In the genomic region with DNA sequence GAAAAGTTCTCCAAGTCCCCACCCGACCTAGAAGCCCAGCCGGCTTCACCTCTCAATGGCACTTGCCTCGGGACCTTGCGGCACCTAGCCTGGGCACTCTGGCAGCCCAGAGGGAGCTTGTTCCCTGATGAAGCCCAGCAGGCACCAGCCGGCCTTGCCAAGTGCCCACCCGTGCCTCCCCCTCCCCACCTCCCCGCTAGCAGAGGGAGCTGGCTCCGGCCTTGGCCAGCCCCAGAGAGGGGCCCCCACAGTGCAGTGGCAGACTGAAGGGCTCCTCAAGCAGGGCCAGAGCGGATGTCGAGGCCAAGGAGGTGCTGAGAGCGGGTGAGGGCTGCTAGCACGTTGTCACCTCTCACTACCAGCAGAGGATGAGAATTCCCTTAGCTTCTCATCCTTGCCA, we compare ENCODE assay signal across 35 cellular contexts.
"Had no signal": no experiment of that assay in that cellular context is flagged by ENCODE, and none has a peak within 500 bp of the region (broad histone marks: within the 10 kb centered on the region; RNA-seq: fewer than 3 reads in every experiment).

No MANE protein-coding gene starts in this region.

- H3K4me3 ChIP-seq: MG63 had no signal

- DNase-seq: Karpas-422, Kasumi-1, MG63, MM.1S, MV-4-11, NCI-H1048, NCI-H1092, NCI-H1092 treated with DMSO at 0.1 percent for 48 hours, NCI-H1105, NCI-H1105 treated with DMSO at 0.1 percent for 48 hours, NCI-H1417, NCI-H1417 treated with DMSO at 0.1 percent for 48 hours, NCI-H1436, NCI-H1436 treated with DMSO at 0.1 percent for 48 hours, NCI-H146, NCI-H1694, NCI-H1694 treated with DMSO at 0.1 percent for 48 hours, NCI-H187, NCI-H187 treated with DMSO at 0.1 percent for 48 hours, NCI-H1930, NCI-H2029, NCI-H2029 treated with DMSO at 0.1 percent for 48 hours, NCI-H2081, NCI-H2081 treated with DMSO at 0.1 percent for 48 hours, NCI-H2107, NCI-H2171, NCI-H2171 treated with DMSO at 0.1 percent for 48 hours, NCI-H2227 treated with DMSO at 0.1 percent for 48 hours, NCI-H226, NCI-H345, NCI-H446, NCI-H446 treated with DMSO at 0.1 percent for 48 hours, NCI-H510A, NCI-H510A treated with DMSO at 0.1 percent for 48 hours had no signal

- H3K4me2 ChIP-seq: KMS-11 had no signal

- H3K36me3 ChIP-seq: MG63 had no signal

- H3K27ac ChIP-seq: KMS-11 had no signal

- H3K9ac ChIP-seq: KMS-11 had no signal

- H3K27me3 ChIP-seq: MG63 had no signal
